In genomic region chr6:107459283-107460073, GRCh38 we compare ENCODE assay signal across 8 cellular contexts. TPM values are rescaled to one million over a fixed set of nuclear protein-coding genes. Genes with fewer than 3 reads are reported as not detected.
DNase-seq lines count a peak whose midpoint lies in the region; TF ChIP-seq lines count a peak whose summit lies in the region.

Gene PDSS2 (minus strand): TSS chr6:107459564. CDS start chr6:107459285, 279 bp downstream.

- peaks cover 9% of the 10 kb centered on the region; the same call in 1 of the 2 replicates for H3F3A ChIP-seq in MM.1S (ENCODE audit: insufficient read depth, low read length)

- H3K4me1 ChIP-seq in MM.1S (ENCODE audit: low read length), result no peaks in the 10 kb centered on the region
- peaks cover 5% of the 10 kb centered on the region for H3K4me1 ChIP-seq in stomach smooth muscle (ENCODE audit: control insufficient read depth, insufficient read depth, low read length)

- peak within 1 kb of the TSS; percentile 97 for H3K27ac Mint-ChIP-seq in neural crest cell (ENCODE audit: unreplicated experiment)

- no peaks in the 10 kb centered on the region for H3K36me3 ChIP-seq in MM.1S (replicated peaks; ENCODE audit: insufficient read depth, low read length)
- no peaks in the 10 kb centered on the region for H3K36me3 ChIP-seq in stomach smooth muscle (ENCODE audit: control insufficient read depth in 2 of 2, insufficient read depth in 2 of 2, low read length in 2 of 2)

- H3K9me3 Mint-ChIP-seq in neural crest cell, result no peaks in the 10 kb centered on the region

- H3K4me2 ChIP-seq in MM.1S (ENCODE audit: low read depth, low read length), result peak within 1 kb of the TSS; percentile 95

- peaks cover 19% of the 10 kb centered on the region for H3K4me1 Mint-ChIP-seq in neural crest cell

- H3K27me3 ChIP-seq in MM.1S (replicated peaks; ENCODE audit: insufficient read depth, low read length) (no peaks in the 10 kb centered on the region), stomach smooth muscle (ENCODE audit: control insufficient read depth in 1 of 2, insufficient read depth in 2 of 2, low read length in 2 of 2) (no peaks in the 10 kb centered on the region)

- H3K27ac ChIP-seq in MM.1S (ENCODE audit: low read length) (peak within 1 kb of the TSS; percentile 62), stomach smooth muscle (ENCODE audit: low read length) (peak within 1 kb of the TSS; percentile 75)

- peak; percentile 94 for DNase-seq in GF-D8 (lab: John Stamatoyannopoulos, UW)
- DNase-seq in HCEC 1CT, result peak; percentile 96
- peak; percentile 98 for DNase-seq in MM.1S
- DNase-seq in SIG-M5 (lab: John Stamatoyannopoulos, UW), result peak; percentile 81
- peak; percentile 73 for DNase-seq in activated gamma-delta T cell (lab: John Stamatoyannopoulos, UW)
- DNase-seq in foreskin fibroblast, result peak; percentile 96 to 99
- DNase-seq in neural crest cell (ENCODE audit: low read depth, low spot score), result peak; percentile 94

- H3K4me3 ChIP-seq in MM.1S (ENCODE audit: low read length) (peak within 1 kb of the TSS; percentile 96), foreskin fibroblast (ENCODE audit: low read depth in 1 of 2, low read length in 2 of 2) (peak within 1 kb of the TSS; percentile 97 to 99), stomach smooth muscle (ENCODE audit: low read length in 2 of 2) (peak within 1 kb of the TSS; percentile 96 to 99)

- peak within 1 kb of the TSS; percentile 100 for H3K4me3 Mint-ChIP-seq in neural crest cell

- H3K79me2 ChIP-seq in MM.1S (ENCODE audit: low read length), result peaks cover 27% of the 10 kb centered on the region

- no peaks in the 10 kb centered on the region for H3K27me3 Mint-ChIP-seq in neural crest cell (ENCODE audit: low read depth)

- H3K9me3 ChIP-seq in MM.1S (replicated peaks; ENCODE audit: insufficient read depth, low read length), result no peaks in the 10 kb centered on the region
- no peaks in the 10 kb centered on the region for H3K9me3 ChIP-seq in stomach smooth muscle (ENCODE audit: control insufficient read depth in 2 of 2, low read length in 2 of 2)

- no peaks in the 10 kb centered on the region for H4K20me1 ChIP-seq in MM.1S (ENCODE audit: insufficient read depth, low read length)

- H3K9ac ChIP-seq in MM.1S (ENCODE audit: low read length), result peak within 1 kb of the TSS; percentile 87
- peak within 1 kb of the TSS; percentile 79 to 94 for H3K9ac ChIP-seq in stomach smooth muscle (ENCODE audit: low read length in 2 of 2)

- peak; percentile 51 for TF ChIP-seq CTCF in MM.1S (IDR thresholded peaks at IDR 0.05; ENCODE audit: low read length)
- TF ChIP-seq CTCF in foreskin fibroblast (IDR thresholded peaks at IDR 0.05; ENCODE audit: low read depth, low read length), result peak; percentile 47
- TF ChIP-seq CTCF in neural crest cell (conservative IDR thresholded peaks at IDR 0.05), result peak; percentile 72

- H3K36me3 Mint-ChIP-seq in neural crest cell (ENCODE audit: low read depth), result no peaks in the 10 kb centered on the region

- peak within 1 kb of the TSS; percentile 97 for H2AFZ ChIP-seq in MM.1S (ENCODE audit: low read length)

- H3K9me2 ChIP-seq in MM.1S (replicated peaks; ENCODE audit: insufficient read depth, low read length), result no peaks in the 10 kb centered on the region

RNA-seq across cellular contexts. Expression of gene PDSS2, which starts in this region (rescaled TPM):
- total RNA-seq in neural crest cell, result 12.1 and 14.9 TPM in 2 replicates

Comparison
In these comparisons a context has a peak if more than half of its experiments do, and no peak if none do; other contexts are left out.
1. Peak in every context shown above with its lines: DNase-seq, H3K4me3 ChIP-seq and H3K27ac ChIP-seq.